1 cellular context compared by ENCODE assay signal in the genomic region with DNA sequence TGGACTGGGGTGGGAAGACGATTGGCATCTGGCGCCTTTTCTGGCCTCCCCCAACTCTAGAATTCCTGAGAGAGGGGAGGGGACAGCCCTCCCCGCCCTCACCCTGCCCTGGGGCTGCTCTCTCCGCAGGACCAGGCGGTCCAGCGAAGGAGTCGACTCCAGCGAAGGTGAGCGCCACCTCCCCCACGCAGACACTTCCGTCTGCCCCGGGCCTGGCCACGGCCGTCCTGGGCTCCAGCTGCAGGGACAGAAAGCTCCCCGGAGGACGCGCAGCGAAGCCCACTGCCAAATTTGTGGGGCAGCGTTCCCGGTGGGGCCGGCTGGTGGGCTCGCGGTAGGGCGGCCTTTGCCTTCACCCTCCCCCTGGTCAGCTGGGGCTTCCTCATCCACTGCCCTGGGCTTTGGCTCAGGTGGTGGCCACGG.
A peak's percentile ranks its signal among the peaks of the same experiment; 100 is the strongest.
TF ChIP-seq lines count a peak whose summit lies in the region.

No MANE protein-coding gene starts in this region.

TF ChIP-seq in H1, 55 proteins besides CTCF, POLR2A, EP300 and RAD21:
- TF ChIP-seq SUZ12 (IDR thresholded peaks at IDR 0.05; ENCODE audit: low read length) (peak; percentile 32; the same call in 1 of the 2 replicates), EZH2 (IDR thresholded peaks at IDR 0.05; ENCODE audit: low read depth, low read length, severe bottlenecking) (peak; percentile 22), GABPA (IDR thresholded peaks at IDR 0.05; ENCODE audit: borderline replicate concordance, insufficient read depth, low read length) (0 out of 2 replicates have a peak, but pooled peaks have one; percentile 13)
- TF ChIP-seq, protein P1, sequence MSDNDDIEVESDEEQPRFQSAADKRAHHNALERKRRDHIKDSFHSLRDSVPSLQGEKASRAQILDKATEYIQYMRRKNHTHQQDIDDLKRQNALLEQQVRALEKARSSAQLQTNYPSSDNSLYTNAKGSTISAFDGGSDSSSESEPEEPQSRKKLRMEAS (IDR thresholded peaks at IDR 0.05), result no peak
TF ChIP-seq in H1: peak in this region for 3.
